ENCODE assay signal across 12 cellular contexts in genomic region chr1:58909162-58909560, GRCh38.
A peak's percentile ranks its signal among the peaks of the same experiment; 100 is the strongest.
DNase-seq lines count a peak whose midpoint lies in the region; ATAC-seq, FAIRE-seq and TF ChIP-seq lines count a peak whose summit lies in the region.
"Had no signal": no experiment of that assay in that cellular context is flagged by ENCODE, and none has a peak within 500 bp of the region (broad histone marks: within the 10 kb centered on the region; RNA-seq: fewer than 3 reads in every experiment).

No MANE protein-coding gene starts in this region.

- DNase-seq in HPDE6-E6E7 (ENCODE audit: extremely low spot score) = peak; percentile 55
- DNase-seq in fibroblast of mammary gland (ENCODE audit: low read depth) = peak; percentile 89
- DNase-seq in smooth muscle cell (lab: John Stamatoyannopoulos, UW; ENCODE audit: unreplicated experiment) = no peak
- no peak for DNase-seq in D721Med (ENCODE audit: insufficient read length, low spot score)
- no peak for DNase-seq in activated CD8-positive, alpha-beta T cell treated with anti-CD3 and anti-CD28 coated beads for 36 hours
- DNase-seq: dorsolateral prefrontal cortex, left ventricle myocardium inferior, NCI-H510A treated with DMSO at 0.1 percent for 48 hours had no signal

- no peaks in the 10 kb centered on the region for H3K27me3 ChIP-seq in smooth muscle cell (ENCODE audit: low read depth)
- H3K27me3 ChIP-seq: dorsolateral prefrontal cortex had no signal

- peaks cover 5% of the 10 kb centered on the region for H3K4me1 Mint-ChIP-seq in activated CD8-positive, alpha-beta T cell treated with anti-CD3 and anti-CD28 coated beads for 36 hours (ENCODE audit: low read depth)

- peaks cover 2% of the 10 kb centered on the region for H3K9me3 Mint-ChIP-seq in activated CD8-positive, alpha-beta T cell treated with anti-CD3 and anti-CD28 coated beads for 36 hours
- H3K9me3 Mint-ChIP-seq: neural crest cell had no signal

- H2AFZ ChIP-seq in smooth muscle cell (ENCODE audit: low read depth) = no peak overlapping the region

- H4K20me1 ChIP-seq in smooth muscle cell (ENCODE audit: low read depth) = no peaks in the 10 kb centered on the region

- 73% methylated on average over 1 of the region's 1 CpG for WGBS in smooth muscle cell (ENCODE audit: low lambda C conversion rate)

- no peaks in the 10 kb centered on the region for H3K79me2 ChIP-seq in smooth muscle cell (ENCODE audit: low read depth)

- H3K4me2 ChIP-seq in smooth muscle cell = peak overlapping the region; percentile 27

- peaks cover 17% of the 10 kb centered on the region for H3F3A ChIP-seq in smooth muscle cell (ENCODE audit: low read depth)

- no peaks in the 10 kb centered on the region for H3K9me3 ChIP-seq in smooth muscle cell (replicated peaks; ENCODE audit: low read depth)
- H3K9me3 ChIP-seq: left ventricle myocardium inferior had no signal

- CTCF ChIA-PET in activated CD8-positive, alpha-beta T cell treated with anti-CD3 and anti-CD28 coated beads for 36 hours (lab: Charles Lee) = no interaction called here

- no peak for TF ChIP-seq CTCF in fibroblast of mammary gland (conservative IDR thresholded peaks at IDR 0.05; ENCODE audit: control insufficient read depth, insufficient read depth, low read depth, low read length)
- TF ChIP-seq CTCF in smooth muscle cell (IDR thresholded peaks at IDR 0.05; ENCODE audit: borderline replicate concordance, insufficient read depth, poor library complexity, severe bottlenecking) = no peak
- no peak for TF ChIP-seq CTCF in D721Med (IDR thresholded peaks at IDR 0.05; ENCODE audit: insufficient read depth, missing control alignments)
- no peak for TF ChIP-seq CTCF in activated CD8-positive, alpha-beta T cell treated with anti-CD3 and anti-CD28 coated beads for 36 hours (IDR thresholded peaks at IDR 0.05)

- no peaks in the 10 kb centered on the region for H3K36me3 Mint-ChIP-seq in activated CD8-positive, alpha-beta T cell treated with anti-CD3 and anti-CD28 coated beads for 36 hours (ENCODE audit: low read depth)

- intact Hi-C loops in activated CD8-positive, alpha-beta T cell treated with anti-CD3 and anti-CD28 coated beads for 36 hours (cut with micrococcal nuclease) = no loop called here

- POLR2A ChIA-PET in activated CD8-positive, alpha-beta T cell treated with anti-CD3 and anti-CD28 coated beads for 36 hours (lab: Charles Lee) = no interaction called here

- H3K4me3 Mint-ChIP-seq in activated CD8-positive, alpha-beta T cell treated with anti-CD3 and anti-CD28 coated beads for 36 hours = no peak overlapping the region
- H3K4me3 Mint-ChIP-seq: neural crest cell had no signal

- no peak overlapping the region for H3K27ac Mint-ChIP-seq in activated CD8-positive, alpha-beta T cell treated with anti-CD3 and anti-CD28 coated beads for 36 hours
- H3K27ac Mint-ChIP-seq: activated naive CD4-positive, alpha-beta T cell treated with anti-CD3 and anti-CD28 coated beads, Interleukin-2, amount 50 U/mL, for 72 hours had no signal

- no peak overlapping the region for H3K4me3 ChIP-seq in fibroblast of mammary gland (ENCODE audit: control insufficient read depth, low read depth, low read length)
- H3K4me3 ChIP-seq in smooth muscle cell = no peak overlapping the region
- H3K4me3 ChIP-seq: dorsolateral prefrontal cortex, left ventricle myocardium inferior had no signal

- H3K4me1 ChIP-seq in smooth muscle cell (ENCODE audit: low read depth) = no peaks in the 10 kb centered on the region

- no peak overlapping the region for H3K9ac ChIP-seq in smooth muscle cell (ENCODE audit: low read depth)

- ATAC-seq in SK-N-SH treated with all-trans-retinoic acid at 6 μM for 48 hours (peak; percentile 79), GM19463 (IDR thresholded peaks at IDR 0.05; ENCODE audit: unreplicated experiment) (no peak)
- ATAC-seq in activated CD8-positive, alpha-beta T cell treated with anti-CD3 and anti-CD28 coated beads for 36 hours = no peak
- ATAC-seq: activated naive CD4-positive, alpha-beta T cell treated with anti-CD3 and anti-CD28 coated beads, Interleukin-2, amount 50 U/mL, for 72 hours had no signal

- H3K27ac ChIP-seq in smooth muscle cell (ENCODE audit: low read depth) = no peak overlapping the region
- H3K27ac ChIP-seq: dorsolateral prefrontal cortex, left ventricle myocardium inferior had no signal

- FAIRE-seq in D721Med (lab: Jason Lieb, UNC) = no peak

- H3K27me3 Mint-ChIP-seq in activated CD8-positive, alpha-beta T cell treated with anti-CD3 and anti-CD28 coated beads for 36 hours = no peaks in the 10 kb centered on the region

- no peaks in the 10 kb centered on the region for H3K36me3 ChIP-seq in smooth muscle cell (ENCODE audit: low read depth)
- H3K36me3 ChIP-seq: left ventricle myocardium inferior had no signal

TF ChIP-seq in SK-N-SH treated with all-trans-retinoic acid at 6 μM for 48 hours, 23 proteins besides CTCF, POLR2A, EP300 and RAD21:
- no peak for TF ChIP-seq ZNF8 (CRISPR knock-in tag; IDR thresholded peaks at IDR 0.05)

Comparison
In these comparisons a context has a peak if more than half of its experiments do, and no peak if none do; other contexts are left out.
1. DNase-seq: peak in HPDE6-E6E7 (single experiment) and fibroblast of mammary gland (single experiment); none in smooth muscle cell (single experiment), D721Med (single experiment) and activated CD8-positive, alpha-beta T cell treated with anti-CD3 and anti-CD28 coated beads for 36 hours (single experiment).